ENCODE assay signal across 6 cellular contexts in genomic region chr7:109596948-109597347, GRCh38.
A peak's percentile ranks its signal among the peaks of the same experiment; 100 is the strongest.
DNase-seq lines count a peak whose midpoint lies in the region; ATAC-seq and TF ChIP-seq lines count a peak whose summit lies in the region.
"Not testable (repeated sequence)": the region's sequence is repeated elsewhere in the genome, so short reads cannot be mapped to it uniquely, and the experiment has no call there.

No MANE protein-coding gene starts in this region.

- H3K4me3 ChIP-seq in GM23338 (peak overlapping the region; percentile 44), HUES48 (ENCODE audit: low read depth, low read length) (peak overlapping the region; percentile 42), iPS-11a (ENCODE audit: low read depth, low read length) (peak overlapping the region; percentile 27), iPS-18c (ENCODE audit: insufficient read depth, low read depth, low read length) (peak overlapping the region; percentile 34; the same call in 1 of the 2 replicates)
- H3K4me3 ChIP-seq in endodermal cell (ENCODE audit: low read length) = not testable (repeated sequence)

- H3K79me2 ChIP-seq in GM23338 (replicated peaks; ENCODE audit: insufficient read depth) = not testable (repeated sequence)

- not testable (repeated sequence) for H3K4me2 ChIP-seq in GM23338

- CTCF ChIA-PET in WTC11 (lab: Charles Lee) = not testable (repeated sequence)

- peak overlapping the region; percentile 23; the same call in 1 of the 2 replicates for H3K27ac Mint-ChIP-seq in GM23338
- peak overlapping the region; percentile 96 for H3K27ac Mint-ChIP-seq in WTC11
- H3K27ac Mint-ChIP-seq in endodermal cell = not testable (repeated sequence)

- DNase-seq in GM23338 (ENCODE audit: low spot score); endodermal cell: not testable (repeated sequence)
- DNase-seq in WTC11 (ENCODE audit: low spot score) = peak; percentile 35

- H3F3A ChIP-seq in GM23338 (replicated peaks; ENCODE audit: low read depth) = not testable (repeated sequence)

- 65 to 83% methylated on average over 5 to 7 of the region's 9 CpGs for WGBS in endodermal cell (ENCODE audit: insufficient coverage in 1 of 2, insufficient read length in 1 of 2), 2 experiments

- H4K20me1 ChIP-seq in GM23338 (replicated peaks; ENCODE audit: insufficient read depth) = not testable (repeated sequence)

- POLR2A ChIA-PET in WTC11 (lab: Charles Lee) = interaction anchor here (1.2 kb wide), 1 partner anchor 9 kb away, joined by 4 read pairs; no protein-coding TSS in a partner anchor

- TF ChIP-seq CTCF in GM23338 (conservative IDR thresholded peaks at IDR 0.05; ENCODE audit: low read depth in 2 of 2); WTC11 (IDR thresholded peaks at IDR 0.05); endodermal cell (conservative IDR thresholded peaks at IDR 0.05): not testable (repeated sequence)

- H3K9me3 ChIP-seq in HUES48 (ENCODE audit: control insufficient read depth, insufficient read depth, low read length); iPS-18c (ENCODE audit: control insufficient read depth, insufficient read depth, low read length): not testable (repeated sequence)
- peaks cover 16% of the 10 kb centered on the region for H3K9me3 ChIP-seq in endodermal cell (ENCODE audit: control insufficient read depth, low read length)

- H3K27me3 Mint-ChIP-seq in GM23338 (ENCODE audit: insufficient read depth, low read depth, poor library complexity); WTC11 (ENCODE audit: low read depth); endodermal cell (ENCODE audit: insufficient read depth): not testable (repeated sequence)

- H3K4me1 Mint-ChIP-seq in GM23338 (peaks cover 12% of the 10 kb centered on the region), WTC11 (peaks cover 30% of the 10 kb centered on the region)
- H3K4me1 Mint-ChIP-seq in endodermal cell = not testable (repeated sequence)

- not testable (repeated sequence) for ATAC-seq in GM23338, WTC11

- H3K9me3 Mint-ChIP-seq in GM23338 (peaks cover 20% of the 10 kb centered on the region), endodermal cell (peaks cover 31% of the 10 kb centered on the region)
- H3K9me3 Mint-ChIP-seq in WTC11 = not testable (repeated sequence)

- H2AFZ ChIP-seq in GM23338 = not testable (repeated sequence)

- H3K4me1 ChIP-seq in GM23338 (ENCODE audit: insufficient read depth); HUES48 (ENCODE audit: control insufficient read depth, insufficient read depth, low read length); endodermal cell (ENCODE audit: control insufficient read depth, insufficient read depth, low read length): not testable (repeated sequence)

- H3K36me3 ChIP-seq in GM23338 (ENCODE audit: insufficient read depth); HUES48 (ENCODE audit: control insufficient read depth, insufficient read depth, low read length); endodermal cell (ENCODE audit: control insufficient read depth, insufficient read depth, low read length): not testable (repeated sequence)

- H3K4me3 Mint-ChIP-seq in GM23338 = peak overlapping the region; percentile 65; the same call in 2 of the 3 replicates
- H3K4me3 Mint-ChIP-seq in WTC11 = not testable (repeated sequence)
- H3K4me3 Mint-ChIP-seq in endodermal cell = peak overlapping the region; percentile 34

- H3K36me3 Mint-ChIP-seq in GM23338 (ENCODE audit: low read depth) (peaks cover 14% of the 10 kb centered on the region), WTC11 (peaks cover 14% of the 10 kb centered on the region; the same call in 1 of the 2 replicates), endodermal cell (ENCODE audit: low read depth) (peaks cover 14% of the 10 kb centered on the region)

- not testable (repeated sequence) for H3K9me2 ChIP-seq in GM23338 (ENCODE audit: insufficient read depth)

- H3K27me3 ChIP-seq in GM23338 (ENCODE audit: insufficient read depth); HUES48 (ENCODE audit: control insufficient read depth, insufficient read depth, low read length); endodermal cell (ENCODE audit: control insufficient read depth, insufficient read depth, low read length, poor library complexity, severe bottlenecking): not testable (repeated sequence)

- peak overlapping the region; percentile 95 for H3K27ac ChIP-seq in GM23338 (ENCODE audit: low read depth)
- H3K27ac ChIP-seq in HUES48 (ENCODE audit: low read depth, low read length); endodermal cell (ENCODE audit: low read depth, low read length): not testable (repeated sequence)

- peak overlapping the region; percentile 55; the same call in 1 of the 2 replicates for H3K9ac ChIP-seq in HUES48 (ENCODE audit: low read depth, low read length)
- not testable (repeated sequence) for H3K9ac ChIP-seq in endodermal cell (ENCODE audit: extremely low read depth, low read length, poor library complexity, severe bottlenecking)
